Comparison of ENCODE assay signal across 1 cellular context in genomic region chr16:30518552-30518951, GRCh38.
TF ChIP-seq lines count a peak whose summit lies in the region.

No MANE protein-coding gene starts in this region.

TF ChIP-seq in HCT116, 20 proteins besides CTCF, POLR2A, EP300 and RAD21:
- TF ChIP-seq, protein P1, sequence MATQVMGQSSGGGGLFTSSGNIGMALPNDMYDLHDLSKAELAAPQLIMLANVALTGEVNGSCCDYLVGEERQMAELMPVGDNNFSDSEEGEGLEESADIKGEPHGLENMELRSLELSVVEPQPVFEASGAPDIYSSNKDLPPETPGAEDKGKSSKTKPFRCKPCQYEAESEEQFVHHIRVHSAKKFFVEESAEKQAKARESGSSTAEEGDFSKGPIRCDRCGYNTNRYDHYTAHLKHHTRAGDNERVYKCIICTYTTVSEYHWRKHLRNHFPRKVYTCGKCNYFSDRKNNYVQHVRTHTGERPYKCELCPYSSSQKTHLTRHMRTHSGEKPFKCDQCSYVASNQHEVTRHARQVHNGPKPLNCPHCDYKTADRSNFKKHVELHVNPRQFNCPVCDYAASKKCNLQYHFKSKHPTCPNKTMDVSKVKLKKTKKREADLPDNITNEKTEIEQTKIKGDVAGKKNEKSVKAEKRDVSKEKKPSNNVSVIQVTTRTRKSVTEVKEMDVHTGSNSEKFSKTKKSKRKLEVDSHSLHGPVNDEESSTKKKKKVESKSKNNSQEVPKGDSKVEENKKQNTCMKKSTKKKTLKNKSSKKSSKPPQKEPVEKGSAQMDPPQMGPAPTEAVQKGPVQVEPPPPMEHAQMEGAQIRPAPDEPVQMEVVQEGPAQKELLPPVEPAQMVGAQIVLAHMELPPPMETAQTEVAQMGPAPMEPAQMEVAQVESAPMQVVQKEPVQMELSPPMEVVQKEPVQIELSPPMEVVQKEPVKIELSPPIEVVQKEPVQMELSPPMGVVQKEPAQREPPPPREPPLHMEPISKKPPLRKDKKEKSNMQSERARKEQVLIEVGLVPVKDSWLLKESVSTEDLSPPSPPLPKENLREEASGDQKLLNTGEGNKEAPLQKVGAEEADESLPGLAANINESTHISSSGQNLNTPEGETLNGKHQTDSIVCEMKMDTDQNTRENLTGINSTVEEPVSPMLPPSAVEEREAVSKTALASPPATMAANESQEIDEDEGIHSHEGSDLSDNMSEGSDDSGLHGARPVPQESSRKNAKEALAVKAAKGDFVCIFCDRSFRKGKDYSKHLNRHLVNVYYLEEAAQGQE (IDR thresholded peaks at IDR 0.05; ENCODE audit: low read depth): no peak
- TF ChIP-seq SRF (IDR thresholded peaks at IDR 0.05; ENCODE audit: low read depth) (no peak), YY1 (IDR thresholded peaks at IDR 0.05; ENCODE audit: extremely low read depth, insufficient replicate concordance, low read depth, low read length) (no peak), EZH2 (IDR thresholded peaks at IDR 0.05) (no peak), TCF7L2 (IDR thresholded peaks at IDR 0.05; ENCODE audit: borderline replicate concordance, extremely low read depth, insufficient read depth, insufficient read length) (no peak), JUND (IDR thresholded peaks at IDR 0.05) (no peak), FOSL1 (IDR thresholded peaks at IDR 0.05; ENCODE audit: low read depth) (no peak), CEBPB (IDR thresholded peaks at IDR 0.05; ENCODE audit: low read depth) (no peak), ATF3 (IDR thresholded peaks at IDR 0.05) (no peak), ZNF274 (IDR thresholded peaks at IDR 0.05; ENCODE audit: low read depth, low read length) (no peak), EGR1 (IDR thresholded peaks at IDR 0.05; ENCODE audit: low read depth) (no peak), ZBTB33 (IDR thresholded peaks at IDR 0.05; ENCODE audit: extremely low read depth, insufficient replicate concordance, low read length) (no peak), ELF1 (IDR thresholded peaks at IDR 0.05; ENCODE audit: borderline replicate concordance, low read depth) (no peak), CBX3 (IDR thresholded peaks at IDR 0.05; ENCODE audit: low read depth) (no peak)
